8 cellular contexts compared by ENCODE assay signal in genomic region chr22:31345331-31346254, GRCh38. TPM values are rescaled to one million over a fixed set of nuclear protein-coding genes. Genes with fewer than 3 reads are reported as not detected.
DNase-seq lines count a peak whose midpoint lies in the region; FAIRE-seq and TF ChIP-seq lines count a peak whose summit lies in the region.

No MANE protein-coding gene starts in this region.

- H3K27ac Mint-ChIP-seq in endothelial cell (ENCODE audit: unreplicated experiment) = no peak overlapping the region

- peaks cover 16% of the 10 kb centered on the region for H3K27me3 Mint-ChIP-seq in endothelial cell (ENCODE audit: unreplicated experiment)

- H3K4me1 ChIP-seq in BE2C = peaks cover 19% of the 10 kb centered on the region

- peak overlapping the region; percentile 89 for H3K4me3 Mint-ChIP-seq in endothelial cell (ENCODE audit: unreplicated experiment)

- DNase-seq in BE2C (peak; percentile 91), GM19239 (ENCODE audit: insufficient read length, low spot score) (peak; percentile 91), HS-5 (ENCODE audit: low read depth) (peak; percentile 22), NOMO-1 treated with DMSO at 0.1 percent for 48 hours (lab: John Stamatoyannopoulos, UW; ENCODE audit: unreplicated experiment) (peak; percentile 76), endothelial cell (ENCODE audit: low spot score) (peak; percentile 90), midbrain (lab: John Stamatoyannopoulos, UW) (peak; percentile 84)
- peak; percentile 56 for DNase-seq in activated CD8-positive, alpha-beta memory T cell treated with anti-CD3 and anti-CD28 coated beads, Interleukin-2, amount 50 U/mL, for 24 hours (ENCODE audit: extremely low read depth)
- DNase-seq in stimulated activated CD8-positive, alpha-beta memory T cell treated with anti-CD3 and anti-CD28 coated beads, Interleukin-15, amount 100 ng/mL, for 48 hours (ENCODE audit: low read depth in 2 of 2) = peak; percentile 84 to 85

- H3K36me3 ChIP-seq in BE2C = peaks cover 43% of the 10 kb centered on the region

- H3K4me1 Mint-ChIP-seq in endothelial cell (ENCODE audit: unreplicated experiment) = peaks cover 42% of the 10 kb centered on the region

- H3K36me3 Mint-ChIP-seq in endothelial cell (ENCODE audit: low read depth, unreplicated experiment) = peaks cover 20% of the 10 kb centered on the region

- no peaks in the 10 kb centered on the region for H3K9me3 Mint-ChIP-seq in endothelial cell (ENCODE audit: unreplicated experiment)

- peak overlapping the region; percentile 85 for H3K4me3 ChIP-seq in BE2C (ENCODE audit: low read depth, low read length)

- TF ChIP-seq CTCF in BE2C (IDR thresholded peaks at IDR 0.05; ENCODE audit: low read depth, low read length) (peak; percentile 64), endothelial cell (IDR thresholded peaks at IDR 0.05; ENCODE audit: unreplicated experiment) (peak; percentile 92)

- H3K27me3 ChIP-seq in BE2C = no peaks in the 10 kb centered on the region

- no peaks in the 10 kb centered on the region for H3K9me3 ChIP-seq in BE2C

- peak; percentile 35 for FAIRE-seq in GM19239 (lab: Jason Lieb, UNC)

RNA-seq across cellular contexts. Expression of gene PATZ1, which starts 0.6 kb away (rescaled TPM):
- 79.1 TPM for polyA plus RNA-seq in BE2C (2012; ENCODE audit: insufficient read depth, insufficient read length, low read depth)
- 54.0 TPM for total RNA-seq in endothelial cell (ENCODE audit: unreplicated experiment)

RNA-seq across cellular contexts. Expression of gene PIK3IP1, which starts 53.3 kb away (rescaled TPM):
- polyA plus RNA-seq in BE2C (2012; ENCODE audit: insufficient read depth, insufficient read length, low read depth) = 5.4 TPM
- total RNA-seq in endothelial cell (ENCODE audit: unreplicated experiment) = 13.4 TPM

RNA-seq across cellular contexts. Expression of gene DRG1, which starts 53.8 kb away (rescaled TPM):
- 254 TPM for polyA plus RNA-seq in BE2C (2012; ENCODE audit: insufficient read depth, insufficient read length, low read depth)
- 55.6 TPM for total RNA-seq in endothelial cell (ENCODE audit: unreplicated experiment)

Comparison
In these comparisons a context has a peak if more than half of its experiments do, and no peak if none do; other contexts are left out.
1. Peak in every context shown above with its lines: DNase-seq and H3K4me3 ChIP-seq.
2. DNase-seq: peak in every context shown above with its lines; median percentile 91 in BE2C; 91 in GM19239; 90 in endothelial cell; 84 in stimulated activated CD8-positive, alpha-beta memory T cell treated with anti-CD3 and anti-CD28 coated beads, Interleukin-15, amount 100 ng/mL, for 48 hours; 84 in midbrain; 76 in NOMO-1 treated with DMSO at 0.1 percent for 48 hours; 56 in activated CD8-positive, alpha-beta memory T cell treated with anti-CD3 and anti-CD28 coated beads, Interleukin-2, amount 50 U/mL, for 24 hours; 22 in HS-5.